1 cellular context compared by ENCODE assay signal in the genomic region with DNA sequence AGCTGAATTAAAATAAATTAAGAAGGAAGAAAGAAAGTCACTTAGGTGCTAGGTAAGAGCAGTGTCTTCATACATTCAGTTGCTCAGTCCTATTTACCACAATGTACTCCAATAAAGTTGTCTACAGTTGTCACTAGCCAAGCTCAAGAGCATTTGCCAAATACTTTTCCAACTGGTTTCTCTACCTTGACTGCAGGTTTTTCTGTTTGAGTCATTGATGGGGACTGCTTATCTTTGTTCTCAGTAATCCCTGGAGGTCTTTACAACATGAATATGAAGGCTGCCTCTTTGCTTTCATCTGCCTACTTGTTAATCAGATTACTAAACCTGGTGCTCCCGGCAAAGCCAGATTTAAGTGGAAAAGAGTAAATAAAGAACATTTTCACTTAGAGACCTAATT.
TF ChIP-seq lines count a peak whose summit lies in the region.

No MANE protein-coding gene starts in this region.

TF ChIP-seq in HCT116, 20 proteins besides CTCF, POLR2A, EP300 and RAD21:
- TF ChIP-seq, protein P1, sequence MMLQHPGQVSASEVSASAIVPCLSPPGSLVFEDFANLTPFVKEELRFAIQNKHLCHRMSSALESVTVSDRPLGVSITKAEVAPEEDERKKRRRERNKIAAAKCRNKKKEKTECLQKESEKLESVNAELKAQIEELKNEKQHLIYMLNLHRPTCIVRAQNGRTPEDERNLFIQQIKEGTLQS (IDR thresholded peaks at IDR 0.05), result no peak
- no peak for TF ChIP-seq ELF1 (IDR thresholded peaks at IDR 0.05; ENCODE audit: borderline replicate concordance, low read depth)
- TF ChIP-seq POLR2AphosphoS5 (IDR thresholded peaks at IDR 0.05; ENCODE audit: low read depth, low read length), result no peak
- TF ChIP-seq ZFX (IDR thresholded peaks at IDR 0.05), result no peak
- no peak for TF ChIP-seq EZH2 (IDR thresholded peaks at IDR 0.05)
- no peak for TF ChIP-seq ZNF274 (IDR thresholded peaks at IDR 0.05; ENCODE audit: low read depth, low read length)
- no peak for TF ChIP-seq CBX3 (IDR thresholded peaks at IDR 0.05; ENCODE audit: low read depth)
- TF ChIP-seq JUND (IDR thresholded peaks at IDR 0.05), result no peak
- TF ChIP-seq FOSL1 (IDR thresholded peaks at IDR 0.05; ENCODE audit: low read depth), result no peak
- TF ChIP-seq, protein P2, sequence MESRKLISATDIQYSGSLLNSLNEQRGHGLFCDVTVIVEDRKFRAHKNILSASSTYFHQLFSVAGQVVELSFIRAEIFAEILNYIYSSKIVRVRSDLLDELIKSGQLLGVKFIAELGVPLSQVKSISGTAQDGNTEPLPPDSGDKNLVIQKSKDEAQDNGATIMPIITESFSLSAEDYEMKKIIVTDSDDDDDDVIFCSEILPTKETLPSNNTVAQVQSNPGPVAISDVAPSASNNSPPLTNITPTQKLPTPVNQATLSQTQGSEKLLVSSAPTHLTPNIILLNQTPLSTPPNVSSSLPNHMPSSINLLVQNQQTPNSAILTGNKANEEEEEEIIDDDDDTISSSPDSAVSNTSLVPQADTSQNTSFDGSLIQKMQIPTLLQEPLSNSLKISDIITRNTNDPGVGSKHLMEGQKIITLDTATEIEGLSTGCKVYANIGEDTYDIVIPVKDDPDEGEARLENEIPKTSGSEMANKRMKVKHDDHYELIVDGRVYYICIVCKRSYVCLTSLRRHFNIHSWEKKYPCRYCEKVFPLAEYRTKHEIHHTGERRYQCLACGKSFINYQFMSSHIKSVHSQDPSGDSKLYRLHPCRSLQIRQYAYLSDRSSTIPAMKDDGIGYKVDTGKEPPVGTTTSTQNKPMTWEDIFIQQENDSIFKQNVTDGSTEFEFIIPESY (IDR thresholded peaks at IDR 0.05; ENCODE audit: extremely low read depth, insufficient replicate concordance, low read length), result no peak
- no peak for TF ChIP-seq CEBPB (IDR thresholded peaks at IDR 0.05; ENCODE audit: low read depth)
- TF ChIP-seq, protein P3, sequence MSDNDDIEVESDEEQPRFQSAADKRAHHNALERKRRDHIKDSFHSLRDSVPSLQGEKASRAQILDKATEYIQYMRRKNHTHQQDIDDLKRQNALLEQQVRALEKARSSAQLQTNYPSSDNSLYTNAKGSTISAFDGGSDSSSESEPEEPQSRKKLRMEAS (IDR thresholded peaks at IDR 0.05), result no peak
- TF ChIP-seq EGR1 (IDR thresholded peaks at IDR 0.05; ENCODE audit: low read depth), result no peak
- TF ChIP-seq, protein P4, sequence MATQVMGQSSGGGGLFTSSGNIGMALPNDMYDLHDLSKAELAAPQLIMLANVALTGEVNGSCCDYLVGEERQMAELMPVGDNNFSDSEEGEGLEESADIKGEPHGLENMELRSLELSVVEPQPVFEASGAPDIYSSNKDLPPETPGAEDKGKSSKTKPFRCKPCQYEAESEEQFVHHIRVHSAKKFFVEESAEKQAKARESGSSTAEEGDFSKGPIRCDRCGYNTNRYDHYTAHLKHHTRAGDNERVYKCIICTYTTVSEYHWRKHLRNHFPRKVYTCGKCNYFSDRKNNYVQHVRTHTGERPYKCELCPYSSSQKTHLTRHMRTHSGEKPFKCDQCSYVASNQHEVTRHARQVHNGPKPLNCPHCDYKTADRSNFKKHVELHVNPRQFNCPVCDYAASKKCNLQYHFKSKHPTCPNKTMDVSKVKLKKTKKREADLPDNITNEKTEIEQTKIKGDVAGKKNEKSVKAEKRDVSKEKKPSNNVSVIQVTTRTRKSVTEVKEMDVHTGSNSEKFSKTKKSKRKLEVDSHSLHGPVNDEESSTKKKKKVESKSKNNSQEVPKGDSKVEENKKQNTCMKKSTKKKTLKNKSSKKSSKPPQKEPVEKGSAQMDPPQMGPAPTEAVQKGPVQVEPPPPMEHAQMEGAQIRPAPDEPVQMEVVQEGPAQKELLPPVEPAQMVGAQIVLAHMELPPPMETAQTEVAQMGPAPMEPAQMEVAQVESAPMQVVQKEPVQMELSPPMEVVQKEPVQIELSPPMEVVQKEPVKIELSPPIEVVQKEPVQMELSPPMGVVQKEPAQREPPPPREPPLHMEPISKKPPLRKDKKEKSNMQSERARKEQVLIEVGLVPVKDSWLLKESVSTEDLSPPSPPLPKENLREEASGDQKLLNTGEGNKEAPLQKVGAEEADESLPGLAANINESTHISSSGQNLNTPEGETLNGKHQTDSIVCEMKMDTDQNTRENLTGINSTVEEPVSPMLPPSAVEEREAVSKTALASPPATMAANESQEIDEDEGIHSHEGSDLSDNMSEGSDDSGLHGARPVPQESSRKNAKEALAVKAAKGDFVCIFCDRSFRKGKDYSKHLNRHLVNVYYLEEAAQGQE (IDR thresholded peaks at IDR 0.05; ENCODE audit: low read depth), result no peak
- TF ChIP-seq SP1 (IDR thresholded peaks at IDR 0.05; ENCODE audit: low read depth), result no peak
- no peak for TF ChIP-seq TCF7L2 (IDR thresholded peaks at IDR 0.05; ENCODE audit: borderline replicate concordance, extremely low read depth, insufficient read depth, insufficient read length)
